In the genomic region with DNA sequence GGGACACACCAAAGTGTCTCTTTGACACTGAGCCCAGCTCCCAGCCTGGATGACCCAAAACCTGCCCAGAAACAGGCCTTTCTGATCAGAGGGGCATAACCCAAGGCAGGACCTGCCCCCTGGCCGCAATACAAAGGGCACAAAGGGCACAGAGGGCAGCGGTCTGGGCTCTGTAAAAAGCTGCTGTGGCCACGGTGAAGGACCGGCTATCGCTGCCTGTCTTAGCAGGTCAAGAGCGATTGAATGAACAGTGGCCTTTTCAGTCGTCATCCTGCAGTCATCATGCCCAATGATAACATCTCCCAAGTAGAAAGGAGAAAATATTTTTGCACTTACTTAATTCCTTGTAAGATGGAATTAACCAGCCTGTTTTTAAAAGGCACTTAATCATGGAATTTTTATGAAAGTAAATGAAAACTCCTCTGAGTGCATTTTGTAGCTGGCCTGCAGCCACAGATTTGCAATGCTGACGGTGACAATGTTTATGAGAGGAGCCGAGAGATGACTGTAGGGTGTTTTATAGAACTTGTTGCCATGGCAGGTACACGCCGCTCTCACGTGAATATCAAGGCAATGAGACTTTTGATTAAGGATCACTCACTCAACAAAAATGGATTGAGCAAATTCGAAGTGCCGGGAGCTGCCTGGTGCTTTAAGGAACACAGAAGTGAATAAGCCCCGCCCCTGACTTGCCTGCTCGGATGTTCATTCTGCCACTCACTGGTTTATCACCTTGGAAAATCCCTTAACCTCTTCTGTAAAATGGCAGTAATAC, we compare ENCODE assay signal across 12 cellular contexts. TPM values are rescaled to one million over a fixed set of nuclear protein-coding genes. Genes with fewer than 3 reads are reported as not detected.
DNase-seq lines count a peak whose midpoint lies in the region; ATAC-seq and TF ChIP-seq lines count a peak whose summit lies in the region.
"Had no signal": no experiment of that assay in that cellular context is flagged by ENCODE, and none has a peak within 500 bp of the region (broad histone marks: within the 10 kb centered on the region; RNA-seq: fewer than 3 reads in every experiment).

No MANE protein-coding gene starts in this region.

- peaks cover 5 to 7% of the 10 kb centered on the region in 2 donors for H3K36me3 ChIP-seq in stomach smooth muscle (ENCODE audit: control insufficient read depth in 2 of 2, insufficient read depth in 2 of 2, low read length in 2 of 2)

- peak overlapping the region; percentile 86 for H3K4me3 Mint-ChIP-seq in HFFc6
- H3K4me3 Mint-ChIP-seq: activated CD4-positive, alpha-beta T cell treated with anti-CD3 and anti-CD28 coated beads for 36 hours had no signal

- DNase-seq in HFFc6, result peak; percentile 97
- peak; percentile 11 for DNase-seq in amniotic epithelial cell (ENCODE audit: low read depth)
- DNase-seq in iris pigment epithelial cell (ENCODE audit: low read depth), result peak; percentile 36
- DNase-seq in AML-193 (lab: John Stamatoyannopoulos, UW), result no peak
- no peak for DNase-seq in 8988T
- DNase-seq in NCI-H748 (lab: John Stamatoyannopoulos, UW; ENCODE audit: unreplicated experiment), result no peak
- DNase-seq: activated CD4-positive, alpha-beta T cell treated with anti-CD3 and anti-CD28 coated beads for 36 hours; activated effector memory CD4-positive, alpha-beta T cell treated with Interleukin-2 at 50 U/mL for 16 hours; midbrain; NCI-H69 had no signal

- peaks cover 7% of the 10 kb centered on the region for H3K4me1 ChIP-seq in stomach smooth muscle (ENCODE audit: control insufficient read depth, insufficient read depth, low read length)

- peaks cover 27% of the 10 kb centered on the region for H3K4me1 Mint-ChIP-seq in HFFc6 (ENCODE audit: low read depth)

- H3K27me3 Mint-ChIP-seq in HFFc6 (ENCODE audit: insufficient read depth), result no peaks in the 10 kb centered on the region; the same call in 1 of the 2 replicates
- H3K27me3 Mint-ChIP-seq: activated CD4-positive, alpha-beta T cell treated with anti-CD3 and anti-CD28 coated beads for 36 hours had no signal

- H3K36me3 Mint-ChIP-seq in HFFc6 (ENCODE audit: low read depth), result peaks cover 11% of the 10 kb centered on the region

- peak overlapping the region in 1 of 2 donors; percentile 29 for H3K9ac ChIP-seq in stomach smooth muscle (ENCODE audit: low read length in 2 of 2)

- peak overlapping the region; percentile 96 for H3K27ac Mint-ChIP-seq in HFFc6
- H3K27ac Mint-ChIP-seq: activated CD4-positive, alpha-beta T cell treated with anti-CD3 and anti-CD28 coated beads for 36 hours had no signal

- H3K27ac ChIP-seq in stomach smooth muscle (ENCODE audit: low read length), result no peak overlapping the region

- H3K4me3 ChIP-seq in stomach smooth muscle (ENCODE audit: low read length in 2 of 2), result peak overlapping the region; percentile 49 to 54

- H3K27me3 ChIP-seq in stomach smooth muscle (ENCODE audit: control insufficient read depth in 1 of 2, insufficient read depth in 2 of 2, low read length in 2 of 2), result no peaks in the 10 kb centered on the region

- H3K9me3 ChIP-seq in stomach smooth muscle (ENCODE audit: control insufficient read depth in 2 of 2, low read length in 2 of 2), result no peaks in the 10 kb centered on the region

- no peak for TF ChIP-seq CTCF in HFFc6 (IDR thresholded peaks at IDR 0.05)

- no peaks in the 10 kb centered on the region for H3K9me3 Mint-ChIP-seq in HFFc6

- ATAC-seq in GM19455 (IDR thresholded peaks at IDR 0.05; ENCODE audit: unreplicated experiment), result no peak
- ATAC-seq: activated CD4-positive, alpha-beta T cell treated with anti-CD3 and anti-CD28 coated beads for 36 hours had no signal

RNA-seq across cellular contexts. Expression of a gene that starts 47.3 kb away (rescaled TPM):
- under 1 TPM in 1 of 6 experiments, not detected in 5; 0.33 TPM for total RNA-seq in HFFc6 (2021; fragmentation: NEBNext Ultra II Directional; extraction: Animal tissue kit (Norgen Biotek cat#: 25700))

RNA-seq across cellular contexts. Expression of a gene that starts 57.2 kb away (rescaled TPM):
- 10 to 100 TPM in 3 of 6 experiments, 1 to 10 TPM in 3; 9.2 to 13.5 (median 10.0) TPM for total RNA-seq in HFFc6 (2021; fragmentation: NEBNext Ultra II Directional; extraction: Animal tissue kit (Norgen Biotek cat#: 25700))

Comparison
In these comparisons a context has a peak if more than half of its experiments do, and no peak if none do; other contexts are left out.
1. DNase-seq: peak in HFFc6 (single experiment), amniotic epithelial cell (single experiment) and iris pigment epithelial cell (single experiment); none in AML-193 (0 of 2), 8988T (single experiment) and NCI-H748 (single experiment).